Comparison of ENCODE assay signal across 1 cellular context in genomic region chr21:36479415-36480402, GRCh38.
A peak's percentile ranks its signal among the peaks of the same experiment; 100 is the strongest.
TF ChIP-seq lines count a peak whose summit lies in the region.

CLDN14 (minus strand) TSS chr21:36480122; CDS start chr21:36461695, 18,427 bp downstream.

TF ChIP-seq in HepG2, 621 proteins besides CTCF, POLR2A, EP300 and RAD21 (continued from another document and continues in another):
- TF ChIP-seq HIC2 (CRISPR knock-in tag; IDR thresholded peaks at IDR 0.05; ENCODE audit: low read depth): peak; percentile 60; the same call in 1 of the 2 replicates
- TF ChIP-seq PHF20 (CRISPR knock-in tag; IDR thresholded peaks at IDR 0.05): no peak; the same call in 1 of the 2 replicates
- TF ChIP-seq IKZF4 (CRISPR knock-in tag; IDR thresholded peaks at IDR 0.05; ENCODE audit: borderline replicate concordance, low read depth, not compliant biosample characterization): no peak
- peak; percentile 37; the same call in 1 of the 2 replicates for TF ChIP-seq LCORL (IDR thresholded peaks at IDR 0.05)
- TF ChIP-seq LCORL (CRISPR knock-in tag; IDR thresholded peaks at IDR 0.05): peak; percentile 98
- TF ChIP-seq PAWR (CRISPR knock-in tag; IDR thresholded peaks at IDR 0.05; ENCODE audit: borderline replicate concordance): no peak
- TF ChIP-seq FOSL1 (CRISPR knock-in tag; IDR thresholded peaks at IDR 0.05; ENCODE audit: borderline replicate concordance): no peak
- 0 out of 2 replicates have a peak, but pooled peaks have one; percentile 57 for TF ChIP-seq PAX8 (CRISPR knock-in tag; IDR thresholded peaks at IDR 0.05; ENCODE audit: borderline replicate concordance)
- TF ChIP-seq GATAD1 (CRISPR knock-in tag; IDR thresholded peaks at IDR 0.05): peak; percentile 22; the same call in 1 of the 2 replicates
- peak; percentile 87 for TF ChIP-seq ZNF644 (CRISPR knock-in tag; IDR thresholded peaks at IDR 0.05; ENCODE audit: low read depth)
- no peak for TF ChIP-seq DBP (CRISPR knock-in tag; IDR thresholded peaks at IDR 0.05; ENCODE audit: not compliant biosample characterization)
- peak; percentile 20; the same call in 1 of the 2 replicates for TF ChIP-seq ETV5 (CRISPR knock-in tag; IDR thresholded peaks at IDR 0.05; ENCODE audit: borderline replicate concordance)
- no peak for TF ChIP-seq ATRX (CRISPR knock-in tag; IDR thresholded peaks at IDR 0.05; ENCODE audit: borderline replicate concordance)
- TF ChIP-seq SATB2 (CRISPR knock-in tag; IDR thresholded peaks at IDR 0.05): no peak
- 0 out of 2 replicates have a peak, but pooled peaks have one; percentile 72 for TF ChIP-seq JUN (CRISPR knock-in tag; IDR thresholded peaks at IDR 0.05)
- TF ChIP-seq RBAK (CRISPR knock-in tag; IDR thresholded peaks at IDR 0.05): no peak
- TF ChIP-seq AHR (CRISPR knock-in tag; IDR thresholded peaks at IDR 0.05): no peak
- TF ChIP-seq ZBTB34 (CRISPR knock-in tag; IDR thresholded peaks at IDR 0.05): peak; percentile 82
- TF ChIP-seq ZKSCAN5 (CRISPR knock-in tag; IDR thresholded peaks at IDR 0.05): no peak
- 0 out of 2 replicates have a peak, but pooled peaks have one; percentile 47 for TF ChIP-seq ZNF510 (CRISPR knock-in tag; IDR thresholded peaks at IDR 0.05; ENCODE audit: low read depth)
- TF ChIP-seq ASH2L (IDR thresholded peaks at IDR 0.05; ENCODE audit: insufficient read length, low read depth, low read length): peak; percentile 88
- no peak for TF ChIP-seq DMTF1 (CRISPR knock-in tag; IDR thresholded peaks at IDR 0.05)
- TF ChIP-seq RFX1 (IDR thresholded peaks at IDR 0.05): no peak
- peak; percentile 41; the same call in 1 of the 2 replicates for TF ChIP-seq NFATC3 (CRISPR knock-in tag; IDR thresholded peaks at IDR 0.05)
- TF ChIP-seq MYPOP (CRISPR knock-in tag; IDR thresholded peaks at IDR 0.05): no peak
- no peak for TF ChIP-seq ZNF335 (CRISPR knock-in tag; IDR thresholded peaks at IDR 0.05)
- TF ChIP-seq FOXO4 (CRISPR knock-in tag; conservative IDR thresholded peaks at IDR 0.05): peak; percentile 82; the same call in 1 of the 2 replicates
- no peak for TF ChIP-seq ELF4 (CRISPR knock-in tag; IDR thresholded peaks at IDR 0.05; ENCODE audit: borderline replicate concordance)
- no peak for TF ChIP-seq BCLAF1 (IDR thresholded peaks at IDR 0.05)
- peak; percentile 81 for TF ChIP-seq ZFX (CRISPR knock-in tag; IDR thresholded peaks at IDR 0.05; ENCODE audit: low read depth)
- TF ChIP-seq ZNF780A (CRISPR knock-in tag; IDR thresholded peaks at IDR 0.05): no peak
- TF ChIP-seq SRSF1 (optimal IDR thresholded peaks at IDR 0.05; ENCODE audit: low read depth, low read length): no peak
- TF ChIP-seq ZNF75D (CRISPR knock-in tag; IDR thresholded peaks at IDR 0.05; ENCODE audit: borderline replicate concordance): no peak
- TF ChIP-seq NAIF1 (CRISPR knock-in tag; IDR thresholded peaks at IDR 0.05; ENCODE audit: borderline replicate concordance): no peak
- peak; percentile 76; the same call in 1 of the 2 replicates for TF ChIP-seq ZNF816 (CRISPR knock-in tag; IDR thresholded peaks at IDR 0.05; ENCODE audit: borderline replicate concordance)
- no peak for TF ChIP-seq E2F2 (CRISPR knock-in tag; IDR thresholded peaks at IDR 0.05; ENCODE audit: borderline replicate concordance)
- TF ChIP-seq ZBTB7A (CRISPR knock-in tag; IDR thresholded peaks at IDR 0.05): no peak; the same call in 1 of the 2 replicates
- TF ChIP-seq POGZ (CRISPR knock-in tag; IDR thresholded peaks at IDR 0.05): peak; percentile 85
- 0 out of 2 replicates have a peak, but pooled peaks have one; percentile 20 for TF ChIP-seq BHLHE40 (IDR thresholded peaks at IDR 0.05; ENCODE audit: low read length)
- peak; percentile 38; the same call in 1 of the 2 replicates for TF ChIP-seq FOXK2 (IDR thresholded peaks at IDR 0.05)
- TF ChIP-seq THYN1 (CRISPR knock-in tag; IDR thresholded peaks at IDR 0.05; ENCODE audit: borderline replicate concordance, low read depth): no peak
- no peak for TF ChIP-seq CBX2 (IDR thresholded peaks at IDR 0.05; ENCODE audit: low read depth, low read length)
- TF ChIP-seq CBX2 (CRISPR knock-in tag; IDR thresholded peaks at IDR 0.05; ENCODE audit: low read depth): no peak
- TF ChIP-seq SP140L (CRISPR knock-in tag; IDR thresholded peaks at IDR 0.05; ENCODE audit: borderline replicate concordance): peak; percentile 61; the same call in 1 of the 2 replicates
- TF ChIP-seq NR2F2 (IDR thresholded peaks at IDR 0.05; ENCODE audit: borderline replicate concordance, low read depth): peak; percentile 81
- TF ChIP-seq ZNF460 (CRISPR knock-in tag; IDR thresholded peaks at IDR 0.05; ENCODE audit: borderline replicate concordance): peak; percentile 74; the same call in 1 of the 2 replicates
- TF ChIP-seq WIZ (CRISPR knock-in tag; IDR thresholded peaks at IDR 0.05): peak; percentile 83; the same call in 1 of the 2 replicates
- no peak for TF ChIP-seq CBFB (CRISPR knock-in tag; IDR thresholded peaks at IDR 0.05)
- TF ChIP-seq PRPF4 (IDR thresholded peaks at IDR 0.05; ENCODE audit: low read depth, low read length, poor library complexity, severe bottlenecking): no peak
- TF ChIP-seq ZNF597 (CRISPR knock-in tag; IDR thresholded peaks at IDR 0.05): no peak
- TF ChIP-seq ZNF740 (CRISPR knock-in tag; IDR thresholded peaks at IDR 0.05): no peak; the same call in 1 of the 2 replicates
- 0 out of 2 replicates have a peak, but pooled peaks have one; percentile 42 for TF ChIP-seq MIER3 (CRISPR knock-in tag; IDR thresholded peaks at IDR 0.05; ENCODE audit: borderline replicate concordance)
